Comparison of ENCODE assay signal across 8 cellular contexts in the genomic region with DNA sequence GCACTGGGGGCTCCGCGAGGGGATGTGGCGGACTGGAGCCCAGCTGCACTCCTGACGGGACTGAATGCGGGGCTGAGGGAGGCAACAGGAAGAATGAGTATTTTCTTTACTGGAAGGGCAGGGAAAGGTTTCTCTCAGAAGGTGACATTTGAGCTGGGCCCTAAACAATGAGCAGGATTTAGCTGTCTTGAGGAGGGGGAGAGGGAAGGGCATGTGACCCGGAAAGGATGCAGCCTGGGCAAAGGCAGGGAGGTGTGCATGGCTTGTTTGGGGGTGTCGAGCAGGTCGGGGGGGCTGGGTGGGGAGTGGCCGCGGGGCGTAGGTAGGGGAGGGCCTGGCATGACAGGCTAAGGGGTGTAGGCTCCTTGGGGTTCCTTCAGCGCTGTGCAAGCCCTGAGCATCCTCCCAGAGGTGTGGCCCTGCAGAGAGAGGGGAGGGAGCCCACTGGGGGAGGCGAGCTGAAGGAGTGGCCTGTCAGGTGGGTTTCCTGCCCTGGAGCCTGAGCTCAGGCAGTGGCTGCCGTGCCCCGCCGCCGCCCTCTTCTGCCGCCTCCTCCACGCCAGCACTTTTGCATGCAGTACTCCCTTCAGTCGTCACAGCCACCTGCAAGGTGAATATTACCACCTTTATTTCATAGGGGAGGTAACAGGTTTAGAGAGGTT. TPM values are rescaled to one million over a fixed set of nuclear protein-coding genes. Genes with fewer than 3 reads are reported as not detected.
DNase-seq lines count a peak whose midpoint lies in the region; ATAC-seq and TF ChIP-seq lines count a peak whose summit lies in the region.

No MANE protein-coding gene starts in this region.

- no peaks in the 10 kb centered on the region for H3K36me3 ChIP-seq in ectodermal cell (ENCODE audit: control insufficient read depth, insufficient read depth, low read length)
- no peaks in the 10 kb centered on the region for H3K36me3 ChIP-seq in transverse colon
- no peaks in the 10 kb centered on the region for H3K36me3 ChIP-seq in A673 (ENCODE audit: insufficient read depth, low read length, poor library complexity, severe bottlenecking)

- BruUV-seq in A673 (replicated peaks; lab: Mats Ljungman, UMichigan) = no TSS peak

- H3K9me3 ChIP-seq in ectodermal cell (ENCODE audit: control insufficient read depth, low read length) (no peaks in the 10 kb centered on the region), transverse colon (no peaks in the 10 kb centered on the region), A673 (ENCODE audit: low read depth, low read length, poor library complexity, severe bottlenecking) (no peaks in the 10 kb centered on the region)

- peak; percentile 16 for TF ChIP-seq POLR2A in transverse colon (IDR thresholded peaks at IDR 0.05)

- ATAC-seq in GM18861 (IDR thresholded peaks at IDR 0.05; ENCODE audit: unreplicated experiment) (peak; percentile 28), HG03045 (IDR thresholded peaks at IDR 0.05; ENCODE audit: unreplicated experiment) (peak; percentile 33)

- no peaks in the 10 kb centered on the region for H3K36me3 Mint-ChIP-seq in nephron (ENCODE audit: low read depth)

- H3K4me1 ChIP-seq in ectodermal cell (ENCODE audit: control insufficient read depth, insufficient read depth, low read length) (peaks cover 15% of the 10 kb centered on the region), transverse colon (peaks cover 8 to 58% (median 15%) of the 10 kb centered on the region in 4 donors), A673 (ENCODE audit: insufficient read depth, low read length, poor library complexity, severe bottlenecking) (peaks cover 29% of the 10 kb centered on the region)

- TF ChIP-seq CTCF in nephron (IDR thresholded peaks at IDR 0.05; ENCODE audit: unreplicated experiment in 3 of 3) (no peak), transverse colon (IDR thresholded peaks at IDR 0.05) (no peak), A673 (conservative IDR thresholded peaks at IDR 0.05; ENCODE audit: low read depth, low read length) (no peak)

- TF ChIP-seq EP300 in transverse colon (IDR thresholded peaks at IDR 0.05; ENCODE audit: low read depth) = no peak

- peak overlapping the region; percentile 83 to 87 (median 84) for H3K4me3 Mint-ChIP-seq in nephron

- H3K4me1 Mint-ChIP-seq in nephron = peaks cover 48% of the 10 kb centered on the region

- peak overlapping the region; percentile 96 to 98 (median 97) for H3K27ac Mint-ChIP-seq in nephron

- in situ Hi-C loops in transverse colon (cut with MboI; ENCODE audit: low pct_ligation_motif_present in 1 of 4, low pct_unique_long_range_greater_than_20kb in 1 of 4, low sequenced_read_pairs in 3 of 4) = loop anchor here in 1 of 4 donors (10.0 kb wide), 1 partner anchor 50 kb away; a partner anchor contains a TSS

- H3K4me3 ChIP-seq in ectodermal cell (ENCODE audit: insufficient read depth, low read depth, low read length) = peak overlapping the region; percentile 22
- H3K4me3 ChIP-seq in transverse colon = peak overlapping the region in 1 of 4 donors; percentile 9
- no peak overlapping the region for H3K4me3 ChIP-seq in A673 (ENCODE audit: low read depth, low read length, poor library complexity, severe bottlenecking)

- whole genome bisulfite sequencing in ectodermal cell, 2 experiments = 17 to 25% methylated on average over 20 of the region's 20 CpGs
- whole genome bisulfite sequencing in transverse colon (ENCODE audit: low coverage in 1 of 2), 2 donors = 71 to 90% methylated on average over 2 to 15 of the region's 20 CpGs

- CTCF ChIA-PET in A673 (lab: Charles Lee) = no interaction called here

- POLR2A ChIA-PET in A673 (lab: Charles Lee; ENCODE audit: low non-redundant PET) = no interaction called here

- H3K27me3 Mint-ChIP-seq in nephron (ENCODE audit: low read depth) = no peaks in the 10 kb centered on the region

- H3K27me3 ChIP-seq in ectodermal cell (ENCODE audit: control insufficient read depth, insufficient read depth, low read length, poor library complexity, severe bottlenecking) (no peaks in the 10 kb centered on the region), transverse colon (no peaks in the 10 kb centered on the region), A673 (replicated peaks; ENCODE audit: insufficient read depth, low read depth, low read length, poor library complexity) (no peaks in the 10 kb centered on the region)

- H3K9me3 Mint-ChIP-seq in nephron = no peaks in the 10 kb centered on the region

- H3K27ac ChIP-seq in ectodermal cell (ENCODE audit: insufficient read depth, low read depth, low read length, poor library complexity, severe bottlenecking) (peak overlapping the region; percentile 40), transverse colon (peak overlapping the region; percentile 79 to 90 (median 86)), A673 (ENCODE audit: low read depth, low read length, poor library complexity, severe bottlenecking) (no peak overlapping the region)

- DNase-seq in activated CD4-positive, alpha-beta T cell treated with anti-CD3 and anti-CD28 coated beads for 24 hours (ENCODE audit: low read depth in 2 of 2) = peak; percentile 43 to 48
- DNase-seq in transverse colon = peak; percentile 84
- no peak for DNase-seq in SKM-1 treated with dmso at 0.1 percent for 144 hours (lab: John Stamatoyannopoulos, UW; ENCODE audit: unreplicated experiment)
- DNase-seq in A673 (ENCODE audit: low spot score) = no peak

- intact Hi-C loops in transverse colon (cut with DNase I; ENCODE audit: low total_unique reads) = no loop called here
- intact Hi-C loops in A673 (cut with micrococcal nuclease; ENCODE audit: unreplicated experiment) = no loop called here

RNA-seq across cellular contexts. Expression of a gene that starts 17.2 kb away (rescaled TPM):
- polyA plus RNA-seq in ectodermal cell (2013, experiment 1 of 4) = 6.0 TPM
- polyA plus RNA-seq in ectodermal cell (2013, experiment 2 of 4) = 4.8 TPM
- 3.2 TPM for polyA plus RNA-seq in ectodermal cell (2013, experiment 3 of 4)
- 3.2 TPM for polyA plus RNA-seq in ectodermal cell (2013, experiment 4 of 4)
- total RNA-seq in transverse colon (1 to 10 TPM in 3 of 4 donors, under 1 TPM in 1; 0.82 to 7.1 (median 3.2) TPM), A673 (2021) (2.3 and 3.5 TPM in 2 replicates)

RNA-seq across cellular contexts. Expression of a gene that starts 52.8 kb away (rescaled TPM):
- polyA plus RNA-seq in ectodermal cell (2013, experiment 1 of 4) = 14.3 TPM
- 14.6 TPM for polyA plus RNA-seq in ectodermal cell (2013, experiment 2 of 4)
- 11.2 TPM for polyA plus RNA-seq in ectodermal cell (2013, experiment 3 of 4)
- 13.1 TPM for polyA plus RNA-seq in ectodermal cell (2013, experiment 4 of 4)
- total RNA-seq in transverse colon = 10 to 100 TPM in 2 of 4 donors, 1 to 10 TPM in 2; 4.6 to 12.3 (median 9.8) TPM
- 7.7 and 8.9 TPM in 2 replicates for total RNA-seq in A673 (2021)

Comparison
In these comparisons a context has a peak if more than half of its experiments do, and no peak if none do; other contexts are left out.
1. DNase-seq: peak in activated CD4-positive, alpha-beta T cell treated with anti-CD3 and anti-CD28 coated beads for 24 hours (2 of 2) and transverse colon (single experiment); none in SKM-1 treated with dmso at 0.1 percent for 144 hours (single experiment) and A673 (single experiment).